1 cellular context compared by ENCODE assay signal in the genomic region with DNA sequence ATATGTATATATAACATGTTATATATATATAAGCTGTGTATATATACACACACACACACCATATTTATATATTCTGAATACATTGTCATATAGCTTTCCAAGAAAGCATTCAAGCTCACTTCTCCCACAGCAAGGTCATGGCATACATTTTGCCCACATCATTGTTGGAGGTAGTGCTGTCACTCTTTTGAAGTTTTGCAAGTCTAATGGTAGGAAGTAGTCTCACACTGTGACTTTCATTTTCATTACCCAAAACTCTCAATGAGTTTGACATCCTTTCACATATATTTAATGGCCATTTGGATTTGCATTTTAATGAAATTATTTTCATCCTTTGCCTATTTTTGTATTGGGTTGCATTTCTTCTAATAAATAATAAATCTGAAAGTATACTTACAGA.
TF ChIP-seq lines count a peak whose summit lies in the region.

No MANE protein-coding gene starts in this region.

TF ChIP-seq in SK-N-SH, 30 proteins besides CTCF, POLR2A, EP300 and RAD21 (continued from another document):
- TF ChIP-seq GATA2 (CRISPR knock-in tag; IDR thresholded peaks at IDR 0.05), result no peak
- no peak for TF ChIP-seq SIN3A (IDR thresholded peaks at IDR 0.05; ENCODE audit: borderline replicate concordance, low read depth, low read length)
- no peak for TF ChIP-seq TCF12 (IDR thresholded peaks at IDR 0.05)
